Comparison of ENCODE assay signal across 22 cellular contexts in the genomic region with DNA sequence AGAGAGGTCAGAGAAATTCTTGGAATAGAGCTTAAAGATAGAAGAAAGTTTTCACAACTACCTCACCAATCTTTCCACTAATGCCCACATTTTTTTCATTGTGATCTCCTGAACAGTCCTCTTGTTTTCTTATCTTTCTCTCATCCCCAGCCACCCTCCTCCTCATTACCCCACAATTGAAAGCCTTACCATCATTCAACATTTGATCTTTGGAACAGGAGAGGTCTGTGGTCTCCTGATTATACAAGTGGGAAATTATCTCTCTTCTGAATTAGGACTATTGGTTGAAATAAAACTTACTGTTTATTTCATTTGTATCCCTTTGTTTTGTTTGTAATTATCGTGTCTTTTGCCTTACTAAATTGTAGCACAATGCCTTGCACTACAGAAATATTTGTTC.
"Had no signal": no experiment of that assay in that cellular context is flagged by ENCODE, and none has a peak within 500 bp of the region (broad histone marks: within the 10 kb centered on the region; RNA-seq: fewer than 3 reads in every experiment).

No MANE protein-coding gene starts in this region.

- H3K9ac ChIP-seq: SK-N-SH had no signal

- H3K36me3 ChIP-seq: MG63 had no signal

- H3K4me2 ChIP-seq: SK-N-SH had no signal

- H3K9me3 ChIP-seq: MG63 had no signal

- ATAC-seq: Panc1, PC-3 had no signal

- H3K27ac ChIP-seq: HL-60, RWPE1 had no signal

- H3K4me3 ChIP-seq: MG63 had no signal

- H3K27me3 ChIP-seq: MG63 had no signal

- DNase-seq: Karpas-422, KG1, MG63, NCI-H1092, NCI-H1105 treated with DMSO at 0.1 percent for 48 hours, NCI-H1417 treated with DMSO at 0.1 percent for 48 hours, NCI-H146, NCI-H1694 treated with DMSO at 0.1 percent for 48 hours, NCI-H1930, NCI-H2081, NCI-H2107, NCI-H2227 treated with DMSO at 0.1 percent for 48 hours, NCI-H510A, NCI-H524 treated with DMSO at 0.1 percent for 48 hours, NCI-H69, NCI-H774, PC-3, SHP77, SK-N-SH had no signal
